Comparison of ENCODE assay signal across 37 cellular contexts in the genomic region with DNA sequence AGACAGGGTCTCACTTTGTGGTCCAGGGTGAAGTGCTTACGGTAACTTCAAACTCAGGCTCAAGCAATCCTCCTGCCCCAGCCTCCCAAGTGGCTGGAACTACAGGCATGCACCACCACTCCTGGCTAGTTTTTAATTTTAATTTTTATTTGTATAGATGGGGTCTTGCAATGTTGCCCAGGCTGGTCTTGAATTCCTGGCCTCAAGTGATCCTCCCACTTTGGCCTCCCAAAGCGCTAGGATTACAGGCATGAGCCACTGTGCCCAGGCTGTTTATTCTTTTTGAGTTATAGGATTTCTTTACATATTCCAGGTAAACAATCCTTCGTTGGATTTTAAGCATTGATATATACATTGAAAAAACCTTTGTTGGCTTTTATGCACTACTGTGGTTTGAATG.
"Had no signal": no experiment of that assay in that cellular context is flagged by ENCODE, and none has a peak within 500 bp of the region (broad histone marks: within the 10 kb centered on the region; RNA-seq: fewer than 3 reads in every experiment).

No MANE protein-coding gene starts in this region.

- H3K4me3 Mint-ChIP-seq: activated CD4-positive, alpha-beta memory T cell treated with anti-CD3 and anti-CD28 coated beads, Interleukin-2, amount 10 ng/mL, durations not matched to agents 7 days and 5 days; activated CD4-positive, alpha-beta T cell treated with anti-CD3 and anti-CD28 coated beads for 36 hours; activated CD4-positive, alpha-beta T cell treated with anti-CD3 and anti-CD28 coated beads, Interleukin-2, amount 10 ng/mL, durations not matched to agents 7 days and 5 days; activated CD8-positive, alpha-beta memory T cell treated with anti-CD3 and anti-CD28 coated beads, Interleukin-2, amount 10 ng/mL, durations not matched to agents 7 days and 5 days; activated CD8-positive, alpha-beta T cell treated with anti-CD3 and anti-CD28 coated beads, Interleukin-2, amount 10 ng/mL, durations not matched to agents 7 days and 5 days; activated naive CD4-positive, alpha-beta T cell treated with anti-CD3 and anti-CD28 coated beads, Interleukin-2, amount 10 ng/mL, durations not matched to agents 7 days and 5 days; activated naive CD4-positive, alpha-beta T cell treated with anti-CD3 and anti-CD28 coated beads, Interleukin-2, amount 50 U/mL, for 24 hours; activated naive CD8-positive, alpha-beta T cell; activated naive CD8-positive, alpha-beta T cell treated with anti-CD3 and anti-CD28 coated beads, Interleukin-2, amount 10 ng/mL, durations not matched to agents 7 days and 5 days; activated naive CD8-positive, alpha-beta T cell treated with anti-CD3 and anti-CD28 coated beads, Interleukin-2, amount 50 U/mL, for 24 hours; activated T-cell treated with anti-CD3 and anti-CD28 coated beads, Interleukin-2, amount 50 U/mL, for 24 hours; brain; central memory CD8-positive, alpha-beta T cell; T-helper 1 cell treated with Interleukin-12 subunit alpha and Interleukin-12 subunit beta and Interleukin-4 antibody, amounts not matched to agents 30 μg/mL and 1 μg/mL, for 36 hours; T-helper 2 cell treated with Interferon-gamma antibody and Interleukin-4, amounts not matched to agents 5 μg/mL and 100 μg/mL, for 36 hours had no signal

- DNase-seq: activated CD4-positive, alpha-beta memory T cell treated with anti-CD3 and anti-CD28 coated beads, Interleukin-2, amount 10 ng/mL, durations not matched to agents 7 days and 5 days; activated CD4-positive, alpha-beta T cell treated with anti-CD3 and anti-CD28 coated beads for 1 hour; activated CD4-positive, alpha-beta T cell treated with anti-CD3 and anti-CD28 coated beads for 36 hours; activated CD4-positive, alpha-beta T cell treated with anti-CD3 and anti-CD28 coated beads for 48 hours; activated CD4-positive, alpha-beta T cell treated with anti-CD3 and anti-CD28 coated beads, Interleukin-2, amount 10 ng/mL, durations not matched to agents 7 days and 5 days; activated CD4-positive, alpha-beta T cell treated with anti-CD3 and anti-CD28 coated beads, Interleukin-2, amount 50 U/mL, for 48 hours; activated CD4-positive, CD25-positive, alpha-beta regulatory T cell; activated CD8-positive, alpha-beta memory T cell treated with anti-CD3 and anti-CD28 coated beads for 24 hours; activated CD8-positive, alpha-beta memory T cell treated with anti-CD3 and anti-CD28 coated beads, Interleukin-2, amount 10 ng/mL, durations not matched to agents 7 days and 5 days; activated CD8-positive, alpha-beta memory T cell treated with anti-CD3 and anti-CD28 coated beads, Interleukin-2, amount 50 U/mL, for 48 hours; activated CD8-positive, alpha-beta T cell treated with anti-CD3 and anti-CD28 coated beads, Interleukin-2, amount 10 ng/mL, durations not matched to agents 7 days and 5 days; activated effector memory CD4-positive, alpha-beta T cell treated with Interleukin-2 at 50 U/mL for 16 hours; activated gamma-delta T cell; activated naive CD4-positive, alpha-beta T cell treated with anti-CD3 and anti-CD28 coated beads, Interleukin-2, amount 10 ng/mL, durations not matched to agents 7 days and 5 days; activated naive CD4-positive, alpha-beta T cell treated with Interleukin-2 at 50 U/mL for 16 hours; activated naive CD8-positive, alpha-beta T cell treated with anti-CD3 and anti-CD28 coated beads, Interleukin-2, amount 10 ng/mL, durations not matched to agents 7 days and 5 days; activated naive CD8-positive, alpha-beta T cell treated with anti-CD3 and anti-CD28 coated beads, Interleukin-2, amount 50 U/mL, for 24 hours; activated T-cell treated with anti-CD3 and anti-CD28 coated beads, Interleukin-2, amount 50 U/mL, for 24 hours; activated T-cell treated with anti-CD3 and anti-CD28 coated beads, Interleukin-2, amount 50 U/mL, for 48 hours; amygdala; anterior cingulate cortex; caudate nucleus; cerebellar nuclear complex; T-helper 1 cell; T-helper 2 cell; T-helper 9 cell had no signal

- H3K27me3 ChIP-seq: ascending aorta, cardiac muscle cell had no signal

- H3K36me3 ChIP-seq: ascending aorta, cardiac muscle cell had no signal

- ATAC-seq: activated CD4-positive, alpha-beta T cell treated with anti-CD3 and anti-CD28 coated beads for 36 hours; activated CD4-positive, CD25-positive, alpha-beta regulatory T cell treated with anti-CD3 and anti-CD28 coated beads, Interleukin-2, amount 50 U/mL, for 24 hours; activated CD8-positive, alpha-beta memory T cell treated with anti-CD3 and anti-CD28 coated beads, Interleukin-2, amount 10 ng/mL, durations not matched to agents 7 days and 5 days; activated CD8-positive, alpha-beta T cell treated with anti-CD3 and anti-CD28 coated beads, Interleukin-2, amount 10 ng/mL, durations not matched to agents 7 days and 5 days; activated naive CD8-positive, alpha-beta T cell treated with anti-CD3 and anti-CD28 coated beads, Interleukin-2, amount 50 U/mL, for 24 hours had no signal

- H3K27ac ChIP-seq: ascending aorta, cardiac muscle cell, VCaP had no signal

- H3K36me3 Mint-ChIP-seq: activated CD8-positive, alpha-beta memory T cell treated with anti-CD3 and anti-CD28 coated beads, Interleukin-2, amount 10 ng/mL, durations not matched to agents 7 days and 5 days; activated naive CD4-positive, alpha-beta T cell treated with anti-CD3 and anti-CD28 coated beads, Interleukin-2, amount 50 U/mL, for 24 hours; activated naive CD8-positive, alpha-beta T cell treated with anti-CD3 and anti-CD28 coated beads, Interleukin-2, amount 10 ng/mL, durations not matched to agents 7 days and 5 days; brain had no signal

- H3K27ac Mint-ChIP-seq: activated CD4-positive, alpha-beta memory T cell treated with anti-CD3 and anti-CD28 coated beads, Interleukin-2, amount 10 ng/mL, durations not matched to agents 7 days and 5 days; activated CD4-positive, alpha-beta T cell treated with anti-CD3 and anti-CD28 coated beads for 36 hours; activated CD4-positive, alpha-beta T cell treated with anti-CD3 and anti-CD28 coated beads, Interleukin-2, amount 10 ng/mL, durations not matched to agents 7 days and 5 days; activated CD8-positive, alpha-beta memory T cell treated with anti-CD3 and anti-CD28 coated beads, Interleukin-2, amount 10 ng/mL, durations not matched to agents 7 days and 5 days; activated CD8-positive, alpha-beta T cell treated with anti-CD3 and anti-CD28 coated beads, Interleukin-2, amount 10 ng/mL, durations not matched to agents 7 days and 5 days; activated naive CD4-positive, alpha-beta T cell treated with anti-CD3 and anti-CD28 coated beads, Interleukin-2, amount 10 ng/mL, durations not matched to agents 7 days and 5 days; activated naive CD4-positive, alpha-beta T cell treated with anti-CD3 and anti-CD28 coated beads, Interleukin-2, amount 50 U/mL, for 24 hours; activated naive CD8-positive, alpha-beta T cell; activated naive CD8-positive, alpha-beta T cell treated with anti-CD3 and anti-CD28 coated beads, Interleukin-2, amount 10 ng/mL, durations not matched to agents 7 days and 5 days; activated naive CD8-positive, alpha-beta T cell treated with anti-CD3 and anti-CD28 coated beads, Interleukin-2, amount 50 U/mL, for 24 hours; activated T-cell treated with anti-CD3 and anti-CD28 coated beads, Interleukin-2, amount 50 U/mL, for 24 hours; activated T-helper 2 cell treated with anti-CD3 and anti-CD28 coated beads, Interferon-gamma antibody, Interleukin-2, Interleukin-4, amounts not matched to agents 10 μg/mL and 5 μg/mL and 100 μg/mL, durations not matched to agents 14 hours and 24 hours and 36 hours; brain; T-helper 1 cell treated with Interleukin-12 subunit alpha and Interleukin-12 subunit beta and Interleukin-4 antibody, amounts not matched to agents 30 μg/mL and 1 μg/mL, for 36 hours; T-helper 2 cell treated with Interferon-gamma antibody and Interleukin-4, amounts not matched to agents 5 μg/mL and 100 μg/mL, for 36 hours had no signal

- H3K4me1 Mint-ChIP-seq: activated CD4-positive, alpha-beta memory T cell treated with anti-CD3 and anti-CD28 coated beads, Interleukin-2, amount 10 ng/mL, durations not matched to agents 7 days and 5 days; activated CD4-positive, alpha-beta T cell treated with anti-CD3 and anti-CD28 coated beads for 36 hours; activated CD8-positive, alpha-beta memory T cell treated with anti-CD3 and anti-CD28 coated beads, Interleukin-2, amount 10 ng/mL, durations not matched to agents 7 days and 5 days; activated naive CD4-positive, alpha-beta T cell treated with anti-CD3 and anti-CD28 coated beads, Interleukin-2, amount 50 U/mL, for 24 hours; activated naive CD8-positive, alpha-beta T cell treated with anti-CD3 and anti-CD28 coated beads, Interleukin-2, amount 50 U/mL, for 24 hours; central memory CD8-positive, alpha-beta T cell had no signal

- H3K4me3 ChIP-seq: ascending aorta, cardiac muscle cell had no signal

- H3K9me3 Mint-ChIP-seq: activated CD4-positive, alpha-beta memory T cell treated with anti-CD3 and anti-CD28 coated beads, Interleukin-2, amount 10 ng/mL, durations not matched to agents 7 days and 5 days; activated CD4-positive, alpha-beta T cell treated with anti-CD3 and anti-CD28 coated beads, Interleukin-2, amount 10 ng/mL, durations not matched to agents 7 days and 5 days; activated naive CD4-positive, alpha-beta T cell treated with anti-CD3 and anti-CD28 coated beads, Interleukin-2, amount 10 ng/mL, durations not matched to agents 7 days and 5 days; activated naive CD4-positive, alpha-beta T cell treated with anti-CD3 and anti-CD28 coated beads, Interleukin-2, amount 50 U/mL, for 24 hours; activated naive CD8-positive, alpha-beta T cell treated with anti-CD3 and anti-CD28 coated beads, Interleukin-2, amount 50 U/mL, for 24 hours; activated T-cell treated with anti-CD3 and anti-CD28 coated beads, Interleukin-2, amount 50 U/mL, for 24 hours; activated T-helper 2 cell treated with anti-CD3 and anti-CD28 coated beads, Interferon-gamma antibody, Interleukin-2, Interleukin-4, amounts not matched to agents 10 μg/mL and 5 μg/mL and 100 μg/mL, durations not matched to agents 14 hours and 24 hours and 36 hours; brain; central memory CD8-positive, alpha-beta T cell; T-helper 1 cell treated with Interleukin-12 subunit alpha and Interleukin-12 subunit beta and Interleukin-4 antibody, amounts not matched to agents 30 μg/mL and 1 μg/mL, for 36 hours; T-helper 2 cell treated with Interferon-gamma antibody and Interleukin-4, amounts not matched to agents 5 μg/mL and 100 μg/mL, for 36 hours had no signal

- H3K9me3 ChIP-seq: ascending aorta had no signal
